1 cellular context compared by ENCODE assay signal in genomic region chr1:243488459-243489163, GRCh38.
TF ChIP-seq lines count a peak whose summit lies in the region.

No MANE protein-coding gene starts in this region.

TF ChIP-seq in H1, 55 proteins besides CTCF, POLR2A, EP300 and RAD21:
- TF ChIP-seq, protein P1, sequence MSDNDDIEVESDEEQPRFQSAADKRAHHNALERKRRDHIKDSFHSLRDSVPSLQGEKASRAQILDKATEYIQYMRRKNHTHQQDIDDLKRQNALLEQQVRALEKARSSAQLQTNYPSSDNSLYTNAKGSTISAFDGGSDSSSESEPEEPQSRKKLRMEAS (IDR thresholded peaks at IDR 0.05) = no peak
- TF ChIP-seq GTF2F1 (IDR thresholded peaks at IDR 0.05; ENCODE audit: borderline replicate concordance, low read depth, low read length) = no peak
- no peak for TF ChIP-seq YY1 (IDR thresholded peaks at IDR 0.05; ENCODE audit: low read depth, low read length)
- TF ChIP-seq, protein P2, sequence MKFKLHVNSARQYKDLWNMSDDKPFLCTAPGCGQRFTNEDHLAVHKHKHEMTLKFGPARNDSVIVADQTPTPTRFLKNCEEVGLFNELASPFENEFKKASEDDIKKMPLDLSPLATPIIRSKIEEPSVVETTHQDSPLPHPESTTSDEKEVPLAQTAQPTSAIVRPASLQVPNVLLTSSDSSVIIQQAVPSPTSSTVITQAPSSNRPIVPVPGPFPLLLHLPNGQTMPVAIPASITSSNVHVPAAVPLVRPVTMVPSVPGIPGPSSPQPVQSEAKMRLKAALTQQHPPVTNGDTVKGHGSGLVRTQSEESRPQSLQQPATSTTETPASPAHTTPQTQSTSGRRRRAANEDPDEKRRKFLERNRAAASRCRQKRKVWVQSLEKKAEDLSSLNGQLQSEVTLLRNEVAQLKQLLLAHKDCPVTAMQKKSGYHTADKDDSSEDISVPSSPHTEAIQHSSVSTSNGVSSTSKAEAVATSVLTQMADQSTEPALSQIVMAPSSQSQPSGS (IDR thresholded peaks at IDR 0.05; ENCODE audit: low read length) = no peak
- TF ChIP-seq SP1 (IDR thresholded peaks at IDR 0.05; ENCODE audit: low read depth, low read length) = no peak
- TF ChIP-seq CBX8 (IDR thresholded peaks at IDR 0.05; ENCODE audit: borderline replicate concordance, low read depth, low read length) = no peak
- TF ChIP-seq CREB1 (IDR thresholded peaks at IDR 0.05) = no peak
- no peak for TF ChIP-seq JUN (IDR thresholded peaks at IDR 0.05; ENCODE audit: low read depth, low read length)
- no peak for TF ChIP-seq NRF1 (IDR thresholded peaks at IDR 0.05; ENCODE audit: low read depth, low read length)
